Comparison of ENCODE assay signal across 32 cellular contexts in genomic region chr14:33056213-33056612, GRCh38.
"Had no signal": no experiment of that assay in that cellular context is flagged by ENCODE, and none has a peak within 500 bp of the region (broad histone marks: within the 10 kb centered on the region; RNA-seq: fewer than 3 reads in every experiment).

No MANE protein-coding gene starts in this region.

- H3K27ac ChIP-seq: brain microvascular endothelial cell, coronary artery, dorsolateral prefrontal cortex, WERI-Rb-1 had no signal

- H3K27ac Mint-ChIP-seq: activated B cell treated with CpG ODN at 0.5 μM for 24 hours; activated CD8-positive, alpha-beta T cell treated with anti-CD3 and anti-CD28 coated beads for 36 hours; activated naive CD8-positive, alpha-beta T cell; activated T-helper 17 cell treated with anti-CD3 and anti-CD28 coated beads, Interleukin-2, amount 50 U/mL, for 72 hours; dendritic cell treated with granulocyte-macrophage colony-stimulating factor and Interleukin-4, amounts not matched to agents 40 ng/mL and 50 ng/mL, for 4 days; endodermal cell had no signal

- H3K36me3 ChIP-seq: brain microvascular endothelial cell, WERI-Rb-1 had no signal

- H3K36me3 Mint-ChIP-seq: activated naive CD8-positive, alpha-beta T cell had no signal

- H3K4me3 ChIP-seq: coronary artery, dorsolateral prefrontal cortex had no signal

- H3K4me1 Mint-ChIP-seq: activated B cell treated with CpG ODN at 0.5 μM for 24 hours; activated T-helper 17 cell treated with anti-CD3 and anti-CD28 coated beads, Interleukin-2, amount 50 U/mL, for 72 hours; central memory CD8-positive, alpha-beta T cell had no signal

- H3K4me3 Mint-ChIP-seq: activated B cell treated with CpG ODN at 0.5 μM for 24 hours; activated CD8-positive, alpha-beta T cell treated with anti-CD3 and anti-CD28 coated beads for 36 hours; activated naive CD8-positive, alpha-beta T cell; activated T-cell treated with anti-CD3 and anti-CD28 coated beads, Interleukin-2, amount 50 U/mL, for 4 hours; activated T-helper 17 cell treated with anti-CD3 and anti-CD28 coated beads, Interleukin-2, amount 50 U/mL, for 72 hours; central memory CD8-positive, alpha-beta T cell; dendritic cell treated with granulocyte-macrophage colony-stimulating factor and Interleukin-4, amounts not matched to agents 40 ng/mL and 50 ng/mL, for 4 days; endodermal cell had no signal

- ATAC-seq: activated CD4-positive, CD25-positive, alpha-beta regulatory T cell treated with anti-CD3 and anti-CD28 coated beads, Interleukin-2, amount 50 U/mL, for 24 hours; activated CD8-positive, alpha-beta T cell treated with anti-CD3 and anti-CD28 coated beads for 36 hours; activated T-cell treated with anti-CD3 and anti-CD28 coated beads, Interleukin-2, amount 50 U/mL, for 4 hours; activated T-helper 17 cell treated with anti-CD3 and anti-CD28 coated beads, Interleukin-2, amount 50 U/mL, for 72 hours; esophagus mucosa had no signal

- H3K27me3 ChIP-seq: brain microvascular endothelial cell, dorsolateral prefrontal cortex had no signal

- H3K9me3 Mint-ChIP-seq: activated B cell treated with CpG ODN at 0.5 μM for 24 hours; activated CD8-positive, alpha-beta T cell treated with anti-CD3 and anti-CD28 coated beads for 36 hours; activated T-helper 17 cell treated with anti-CD3 and anti-CD28 coated beads, Interleukin-2, amount 50 U/mL, for 72 hours; endodermal cell had no signal

- DNase-seq: activated B cell treated with CpG ODN at 0.5 μM for 24 hours; activated CD4-positive, alpha-beta T cell treated with anti-CD3 and anti-CD28 coated beads for 48 hours; activated CD4-positive, alpha-beta T cell treated with anti-CD3 and anti-CD28 coated beads, Interleukin-2, amount 50 U/mL, for 1 hour; activated CD4-positive, alpha-beta T cell treated with anti-CD3 and anti-CD28 coated beads, Interleukin-2, amount 50 U/mL, for 48 hours; activated CD8-positive, alpha-beta memory T cell treated with anti-CD3 and anti-CD28 coated beads for 24 hours; activated CD8-positive, alpha-beta T cell treated with anti-CD3 and anti-CD28 coated beads for 36 hours; activated effector memory CD4-positive, alpha-beta T cell treated with Interleukin-2 at 50 U/mL for 16 hours; activated gamma-delta T cell treated with Interleukin-2 at 50 U/mL for 16 hours; activated naive CD4-positive, alpha-beta T cell treated with anti-CD3 and anti-CD28 coated beads, Interleukin-2, amount 50 U/mL, for 16 hours; activated naive CD4-positive, alpha-beta T cell treated with Interleukin-2 at 50 U/mL for 16 hours; activated T-cell treated with anti-CD3 and anti-CD28 coated beads, Interleukin-2, amount 50 U/mL, for 4 hours; amniotic stem cell; anterior cingulate cortex; brain microvascular endothelial cell; dorsolateral prefrontal cortex; effector memory CD4-positive, alpha-beta T cell; endodermal cell; foreskin fibroblast; head of caudate nucleus; hippocampal formation; T1000; WERI-Rb-1 had no signal

- FAIRE-seq: astrocyte, bronchial epithelial cell, frontal cortex had no signal

- H3K27me3 Mint-ChIP-seq: activated B cell treated with CpG ODN at 0.5 μM for 24 hours; activated CD8-positive, alpha-beta T cell treated with anti-CD3 and anti-CD28 coated beads for 36 hours; central memory CD8-positive, alpha-beta T cell; dendritic cell treated with granulocyte-macrophage colony-stimulating factor and Interleukin-4, amounts not matched to agents 40 ng/mL and 50 ng/mL, for 4 days had no signal
